Comparison of ENCODE assay signal across 1 cellular context in genomic region chr1:7117265-7117598, GRCh38.
TF ChIP-seq lines count a peak whose summit lies in the region.

No MANE protein-coding gene starts in this region.

TF ChIP-seq in H1, 55 proteins besides CTCF, POLR2A, EP300 and RAD21:
- TF ChIP-seq, protein P1, sequence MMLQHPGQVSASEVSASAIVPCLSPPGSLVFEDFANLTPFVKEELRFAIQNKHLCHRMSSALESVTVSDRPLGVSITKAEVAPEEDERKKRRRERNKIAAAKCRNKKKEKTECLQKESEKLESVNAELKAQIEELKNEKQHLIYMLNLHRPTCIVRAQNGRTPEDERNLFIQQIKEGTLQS (IDR thresholded peaks at IDR 0.05; ENCODE audit: insufficient read depth, low read depth, low read length): no peak
- TF ChIP-seq, protein P2, sequence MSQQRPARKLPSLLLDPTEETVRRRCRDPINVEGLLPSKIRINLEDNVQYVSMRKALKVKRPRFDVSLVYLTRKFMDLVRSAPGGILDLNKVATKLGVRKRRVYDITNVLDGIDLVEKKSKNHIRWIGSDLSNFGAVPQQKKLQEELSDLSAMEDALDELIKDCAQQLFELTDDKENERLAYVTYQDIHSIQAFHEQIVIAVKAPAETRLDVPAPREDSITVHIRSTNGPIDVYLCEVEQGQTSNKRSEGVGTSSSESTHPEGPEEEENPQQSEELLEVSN (IDR thresholded peaks at IDR 0.05): no peak
- TF ChIP-seq SAP30 (IDR thresholded peaks at IDR 0.05; ENCODE audit: insufficient read depth, insufficient replicate concordance, low read length) (no peak), RBBP5 (IDR thresholded peaks at IDR 0.05; ENCODE audit: borderline replicate concordance, low read depth, low read length) (no peak), SP4 (IDR thresholded peaks at IDR 0.05; ENCODE audit: low read length) (no peak), BRCA1 (IDR thresholded peaks at IDR 0.05; ENCODE audit: low read depth, low read length) (no peak), ASH2L (IDR thresholded peaks at IDR 0.05; ENCODE audit: low read length) (no peak), JUND (IDR thresholded peaks at IDR 0.05; ENCODE audit: low read length) (no peak), NRF1 (IDR thresholded peaks at IDR 0.05; ENCODE audit: low read depth, low read length) (no peak), CHD2 (IDR thresholded peaks at IDR 0.05; ENCODE audit: low read length) (no peak), KDM1A (IDR thresholded peaks at IDR 0.05; ENCODE audit: borderline replicate concordance, low read length) (no peak), CTBP2 (IDR thresholded peaks at IDR 0.05; ENCODE audit: borderline replicate concordance, insufficient read depth, insufficient read length, low read length) (no peak), HDAC6 (IDR thresholded peaks at IDR 0.05; ENCODE audit: low read depth, low read length) (no peak), TCF12 (IDR thresholded peaks at IDR 0.05; ENCODE audit: low read depth, low read length) (no peak), GABPA (IDR thresholded peaks at IDR 0.05; ENCODE audit: borderline replicate concordance, insufficient read depth, low read length) (no peak)
